ENCODE assay signal across 26 cellular contexts in the genomic region with DNA sequence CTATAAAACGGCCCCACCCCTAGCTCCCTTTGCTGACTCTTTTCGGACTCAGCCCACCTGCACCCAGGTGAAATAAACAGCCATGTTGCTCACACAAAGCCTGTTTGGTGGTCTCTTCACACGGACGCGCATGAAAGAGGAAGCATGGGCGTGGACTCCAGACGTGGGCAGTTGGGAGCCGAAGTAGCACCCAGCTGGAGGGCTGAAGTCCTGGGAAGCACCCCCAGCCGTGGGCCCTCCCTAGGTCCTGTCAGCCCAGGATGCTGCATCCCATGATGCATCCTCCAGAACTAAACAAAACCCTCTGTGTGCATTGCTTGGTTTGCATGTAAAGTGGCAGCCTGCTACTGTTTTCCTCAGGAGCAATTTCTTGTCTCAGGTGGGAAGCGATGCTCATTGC.
"Had no signal": no experiment of that assay in that cellular context is flagged by ENCODE, and none has a peak within 500 bp of the region (broad histone marks: within the 10 kb centered on the region; RNA-seq: fewer than 3 reads in every experiment).

No MANE protein-coding gene starts in this region.

- H3K36me3 ChIP-seq: stomach, suprapubic skin, thoracic aorta, thyroid gland, tibial artery, tibial nerve, transverse colon, upper lobe of left lung, upper lobe of right lung, uterus, vagina had no signal

- DNase-seq: stimulated activated CD4-positive, alpha-beta T cell treated with anti-CD3 and anti-CD28 coated beads, Interleukin-2, amount 100 ng/mL, for 48 hours; stimulated activated CD4-positive, alpha-beta T cell treated with anti-CD3 and anti-CD28 coated beads, Interleukin-4, amount 100 ng/mL, for 1 hour; stimulated activated CD4-positive, alpha-beta T cell treated with anti-CD3 and anti-CD28 coated beads, Interleukin-4, amount 100 ng/mL, for 24 hours; stimulated activated CD4-positive, alpha-beta T cell treated with anti-CD3 and anti-CD28 coated beads, Interleukin-4, amount 100 ng/mL, for 4 hours; stimulated activated CD8-positive, alpha-beta memory T cell treated with anti-CD3 and anti-CD28 coated beads, Interleukin-4, amount 100 ng/mL, for 48 hours; stimulated activated naive B cell treated with anti-CD40 and anti-IgM and Interleukin-4, amounts not matched to agents 10 μg/mL and 1 μg/mL and 100 μg/mL, for 72 hours; stimulated activated naive CD4-positive, alpha-beta T cell; stimulated activated naive CD4-positive, alpha-beta T cell treated with Interleukin-2 at 50 U/mL for 16 hours; stimulated activated naive CD8-positive, alpha-beta T cell treated with anti-CD3 and anti-CD28 coated beads, Interleukin-15, amount 100 ng/mL, for 72 hours; stimulated activated naive CD8-positive, alpha-beta T cell treated with anti-CD3 and anti-CD28 coated beads, Interleukin-15, Interleukin-2, amounts not matched to agents 100 U/mL and 50 U/mL, for 24 hours; stomach; substantia nigra; testis; thyroid gland; tibial artery; transverse colon; trophoblast cell; upper lobe of left lung; upper lobe of right lung; uterus had no signal

- H3K4me1 ChIP-seq: testis, tibial artery, uterus had no signal

- H3K27me3 ChIP-seq: testis, thyroid gland, tibial nerve, transverse colon, upper lobe of left lung, uterus, vagina had no signal

- H3K27ac ChIP-seq: stomach, suprapubic skin, testis, thoracic aorta, thyroid gland, tibial artery, tibial nerve, transverse colon, upper lobe of left lung, upper lobe of right lung, uterus, vagina had no signal

- H3K9me3 ChIP-seq: stomach, suprapubic skin, testis, thoracic aorta, thyroid gland, tibial artery, tibial nerve, transverse colon, upper lobe of left lung, upper lobe of right lung, uterus, vagina had no signal

- ATAC-seq: stimulated activated effector memory CD8-positive, alpha-beta T cell treated with anti-CD3 and anti-CD28 coated beads, Interleukin-12 subunit alpha, Interleukin-12 subunit beta, amount 100 ng/mL, for 72 hours; stimulated activated memory B cell treated with anti-CD40 and anti-IgM and Interleukin-4, amounts not matched to agents 10 μg/mL and 1 μg/mL and 100 μg/mL, for 72 hours; stimulated activated naive B cell treated with anti-CD40 and anti-IgM and Interleukin-4, amounts not matched to agents 10 μg/mL and 1 μg/mL and 100 μg/mL, for 72 hours; stimulated activated naive CD8-positive, alpha-beta T cell treated with anti-CD3 and anti-CD28 coated beads, Interleukin-15, amount 100 ng/mL, for 72 hours; stimulated activated naive CD8-positive, alpha-beta T cell treated with anti-CD3 and anti-CD28 coated beads, Interleukin-15, Interleukin-2, amounts not matched to agents 100 U/mL and 50 U/mL, for 24 hours; upper lobe of right lung had no signal

- H3K4me3 ChIP-seq: stomach, suprapubic skin, testis, thoracic aorta, thyroid gland, tibial artery, tibial nerve, transverse colon, upper lobe of left lung, upper lobe of right lung, uterus, vagina had no signal
